ENCODE assay signal across 20 cellular contexts in genomic region chr1:174051956-174052355, GRCh38. TPM values are rescaled to one million over a fixed set of nuclear protein-coding genes. Genes with fewer than 3 reads are reported as not detected.
DNase-seq lines count a peak whose midpoint lies in the region; ATAC-seq, FAIRE-seq and TF ChIP-seq lines count a peak whose summit lies in the region.
"Had no signal": no experiment of that assay in that cellular context is flagged by ENCODE, and none has a peak within 500 bp of the region (broad histone marks: within the 10 kb centered on the region; RNA-seq: fewer than 3 reads in every experiment).

No MANE protein-coding gene starts in this region.

- no peak overlapping the region for H3K4me3 ChIP-seq in H1 (ENCODE audit: extremely low read depth in 1 of 4, insufficient read depth in 2 of 4, low read depth in 3 of 4, low read length in 4 of 4)
- H3K4me3 ChIP-seq: ascending aorta, right lobe of liver had no signal

- peak overlapping the region; percentile 99 for H2AFZ ChIP-seq in H1 (ENCODE audit: low read length)

- no peak overlapping the region for H3K56ac ChIP-seq in H1 (replicated peaks; ENCODE audit: insufficient read length, low read depth, low read length)

- no peak overlapping the region for H3K9ac ChIP-seq in H1 (replicated peaks in 1 of 4; ENCODE audit: extremely low read depth in 1 of 4, low read depth in 3 of 4, low read length in 3 of 4)

- no peaks in the 10 kb centered on the region for H3K36me3 Mint-ChIP-seq in activated T-cell treated with anti-CD3 and anti-CD28 coated beads, Interleukin-2, amount 50 U/mL, for 4 hours (ENCODE audit: insufficient read depth)
- H3K36me3 Mint-ChIP-seq: CD8-positive, alpha-beta T cell had no signal

- no peak overlapping the region for H3K4me3 Mint-ChIP-seq in activated T-cell treated with anti-CD3 and anti-CD28 coated beads, Interleukin-2, amount 50 U/mL, for 4 hours
- H3K4me3 Mint-ChIP-seq: activated CD4-positive, alpha-beta T cell treated with anti-CD3 and anti-CD28 coated beads for 36 hours; activated T-cell treated with anti-CD3 and anti-CD28 coated beads, Interleukin-2, amount 50 U/mL, for 24 hours; CD8-positive, alpha-beta T cell; IgD-negative memory B cell; T-helper 1 cell treated with Interleukin-12 subunit alpha and Interleukin-12 subunit beta and Interleukin-4 antibody, amounts not matched to agents 30 μg/mL and 1 μg/mL, for 36 hours had no signal

- H3K14ac ChIP-seq in H1 (ENCODE audit: insufficient read length): no peak overlapping the region

- no peak for TF ChIP-seq RAD21 in H1 (IDR thresholded peaks at IDR 0.05 in 1 of 2, conservative IDR thresholded peaks at IDR 0.05 in 1 of 2; ENCODE audit: low read depth in 2 of 2, low read length in 2 of 2)

- no peaks in the 10 kb centered on the region for H3K23me2 ChIP-seq in H1 (ENCODE audit: low read depth, low read length)

- H4K8ac ChIP-seq in H1 (ENCODE audit: extremely low read depth, insufficient read depth, low read length): no peak overlapping the region

- TF ChIP-seq CTCF in H1 (IDR thresholded peaks at IDR 0.05; ENCODE audit: control extremely low read depth in 1 of 3, insufficient read depth in 1 of 3, low read depth in 1 of 3, low read length in 3 of 3): no peak

- no peak overlapping the region for H3K18ac ChIP-seq in H1 (ENCODE audit: extremely low read depth, low read length)

- H2AK5ac ChIP-seq in H1 (ENCODE audit: low read depth, low read length): no peak overlapping the region

- H3K27me3 Mint-ChIP-seq in activated T-cell treated with anti-CD3 and anti-CD28 coated beads, Interleukin-2, amount 50 U/mL, for 4 hours (ENCODE audit: low read depth): peaks cover 2% of the 10 kb centered on the region
- H3K27me3 Mint-ChIP-seq: activated CD4-positive, alpha-beta T cell treated with anti-CD3 and anti-CD28 coated beads for 36 hours; activated T-cell treated with anti-CD3 and anti-CD28 coated beads, Interleukin-2, amount 50 U/mL, for 24 hours had no signal

- H4K20me1 ChIP-seq in H1 (replicated peaks in 1 of 2; ENCODE audit: control insufficient read depth in 1 of 2, insufficient read depth in 2 of 2, low read length in 2 of 2): no peaks in the 10 kb centered on the region

- no peak for TF ChIP-seq EP300 in H1 (IDR thresholded peaks at IDR 0.05; ENCODE audit: borderline replicate concordance in 1 of 2, low read depth in 2 of 2, low read length in 2 of 2)

- no peak overlapping the region for H2BK15ac ChIP-seq in H1 (ENCODE audit: low read length)

- no peak overlapping the region for H2BK5ac ChIP-seq in H1 (ENCODE audit: low read depth, low read length)

- POLR2A ChIA-PET in H1 (lab: Charles Lee; ENCODE audit: partially characterized antibody): no interaction called here

- H3K27me3 ChIP-seq in H1 (replicated peaks in 1 of 4; ENCODE audit: control insufficient read depth in 3 of 4, extremely low read depth in 1 of 4, insufficient read depth in 3 of 4, low read length in 3 of 4): no peaks in the 10 kb centered on the region
- H3K27me3 ChIP-seq: ascending aorta, right lobe of liver had no signal

- DNase-seq in NCI-H2227 treated with DMSO at 0.1 percent for 48 hours (lab: John Stamatoyannopoulos, UW) (peak; percentile 16), H1 (ENCODE audit: low read depth in 1 of 2, low spot score in 2 of 2) (no peak), inferior parietal cortex (ENCODE audit: extremely low spot score) (peak; percentile 82), stromal cell of bone marrow (ENCODE audit: low read depth) (peak; percentile 28), DMS79 treated with DMSO at 0.1 percent for 48 hours (lab: John Stamatoyannopoulos, UW) (no peak)
- DNase-seq in activated T-cell treated with anti-CD3 and anti-CD28 coated beads, Interleukin-2, amount 50 U/mL, for 4 hours: no peak
- DNase-seq in activated effector memory CD4-positive, alpha-beta T cell treated with anti-CD3 and anti-CD28 coated beads, Interleukin-2, amount 50 U/mL, for 16 hours: no peak
- DNase-seq: activated CD4-positive, alpha-beta T cell treated with anti-CD3 and anti-CD28 coated beads for 36 hours; activated T-cell treated with anti-CD3 and anti-CD28 coated beads, Interleukin-2, amount 50 U/mL, for 24 hours; CD8-positive, alpha-beta T cell; effector CD4-positive, alpha-beta T cell; kidney glomerular epithelial cell; NCI-H1436; NCI-H524; right lobe of liver; stimulated activated naive CD4-positive, alpha-beta T cell had no signal

- H4K5ac ChIP-seq in H1 (ENCODE audit: insufficient read length, low read depth, low read length): no peak overlapping the region

- no peak overlapping the region for H4K91ac ChIP-seq in H1 (replicated peaks; ENCODE audit: insufficient read length, low read length)

- ATAC-seq in activated T-cell treated with anti-CD3 and anti-CD28 coated beads, Interleukin-2, amount 50 U/mL, for 4 hours: no peak
- ATAC-seq: activated CD4-positive, alpha-beta T cell treated with anti-CD3 and anti-CD28 coated beads for 36 hours; CD8-positive, alpha-beta T cell; right lobe of liver had no signal

- no peak overlapping the region for H2BK20ac ChIP-seq in H1 (ENCODE audit: low read length)

- H3K9me3 Mint-ChIP-seq in activated T-cell treated with anti-CD3 and anti-CD28 coated beads, Interleukin-2, amount 50 U/mL, for 4 hours: no peaks in the 10 kb centered on the region
- H3K9me3 Mint-ChIP-seq: activated T-cell treated with anti-CD3 and anti-CD28 coated beads, Interleukin-2, amount 50 U/mL, for 24 hours; CD8-positive, alpha-beta T cell; IgD-negative memory B cell; T-helper 1 cell treated with Interleukin-12 subunit alpha and Interleukin-12 subunit beta and Interleukin-4 antibody, amounts not matched to agents 30 μg/mL and 1 μg/mL, for 36 hours had no signal

- no peak overlapping the region for H3K4me2 ChIP-seq in H1 (ENCODE audit: insufficient read depth in 1 of 2, low read depth in 2 of 2, low read length in 2 of 2)

- no peaks in the 10 kb centered on the region for H3K4me1 Mint-ChIP-seq in activated T-cell treated with anti-CD3 and anti-CD28 coated beads, Interleukin-2, amount 50 U/mL, for 4 hours (ENCODE audit: low read depth)
- H3K4me1 Mint-ChIP-seq: activated CD4-positive, alpha-beta T cell treated with anti-CD3 and anti-CD28 coated beads for 36 hours had no signal

- peaks cover 0 to 5% of the 10 kb centered on the region in 2 experiments; a peak in 1 of 4 replicates for H3K9me3 ChIP-seq in H1 (ENCODE audit: insufficient read depth in 2 of 2, low read depth in 1 of 2, low read length in 1 of 2)
- H3K9me3 ChIP-seq: ascending aorta, right lobe of liver had no signal

- no peak overlapping the region for H2BK12ac ChIP-seq in H1 (ENCODE audit: low read depth, low read length)

- CTCF ChIA-PET in H1 (lab: Charles Lee; ENCODE audit: partially characterized antibody): interaction anchor here (0.7 to 1.6 kb wide), 2 partner anchors 10 to 12 kb away, joined by 3 read pairs; no protein-coding TSS in a partner anchor

- no peaks in the 10 kb centered on the region for H3K79me1 ChIP-seq in H1 (ENCODE audit: low read depth, low read length)

- WGBS in H1 (ENCODE audit: extremely low coverage in 1 of 2, insufficient coverage in 1 of 2, insufficient read length in 1 of 2, insufficient replicate concordance in 2 of 2, low coverage in 1 of 2, low lambda C conversion rate in 2 of 2, missing lambda C conversion rate in 1 of 2), 2 experiments: 85% methylated on average over 6 of the region's 6 CpGs; no CpG with 5 or more reads in 1 of the 2 experiments

- no peak overlapping the region for H3K27ac ChIP-seq in H1 (ENCODE audit: low read depth, low read length)
- H3K27ac ChIP-seq: ascending aorta, right lobe of liver had no signal

- H3K79me2 ChIP-seq in H1 (ENCODE audit: control insufficient read depth in 1 of 2, insufficient read depth in 2 of 2, low read length in 2 of 2): no peaks in the 10 kb centered on the region

- H3K36me3 ChIP-seq in H1 (ENCODE audit: control insufficient read depth in 2 of 4, insufficient read depth in 4 of 4, low read length in 3 of 4): no peaks in the 10 kb centered on the region
- H3K36me3 ChIP-seq: ascending aorta, right lobe of liver had no signal

- H3K4ac ChIP-seq in H1 (replicated peaks; ENCODE audit: insufficient read length, low read depth, low read length): no peak overlapping the region

- H3K23ac ChIP-seq in H1 (ENCODE audit: insufficient read length): no peak overlapping the region

- FAIRE-seq in H1 (lab: Jason Lieb, UNC): no peak
- FAIRE-seq: G401.6 had no signal

- TF ChIP-seq POLR2A in H1 (IDR thresholded peaks at IDR 0.05; ENCODE audit: control extremely low read depth in 1 of 2, low read depth in 2 of 2, low read length in 2 of 2): no peak

- H2BK120ac ChIP-seq in H1 (replicated peaks; ENCODE audit: low read depth, low read length): no peak overlapping the region

- H3K4me1 ChIP-seq in H1 (replicated peaks in 1 of 4; ENCODE audit: control insufficient read depth in 3 of 4, insufficient read depth in 4 of 4, low read length in 3 of 4): no peaks in the 10 kb centered on the region
- H3K4me1 ChIP-seq: ascending aorta, right lobe of liver had no signal

TF ChIP-seq in H1, 55 proteins besides CTCF, POLR2A, EP300 and RAD21 (continues in another document):
- TF ChIP-seq CEBPB (IDR thresholded peaks at IDR 0.05; ENCODE audit: low read depth, low read length) (no peak), TEAD4 (IDR thresholded peaks at IDR 0.05; ENCODE audit: low read depth, low read length) (no peak), RNF2 (IDR thresholded peaks at IDR 0.05; ENCODE audit: borderline replicate concordance, low read depth, low read length, missing control alignments, poor library complexity, severe bottlenecking) (no peak), ZNF274 (IDR thresholded peaks at IDR 0.05; ENCODE audit: borderline replicate concordance, extremely low read depth, low read length) (no peak), ASH2L (IDR thresholded peaks at IDR 0.05; ENCODE audit: low read length) (no peak), KDM5A (IDR thresholded peaks at IDR 0.05; ENCODE audit: low read length) (no peak), JUND (IDR thresholded peaks at IDR 0.05; ENCODE audit: low read length) (no peak), SP4 (IDR thresholded peaks at IDR 0.05; ENCODE audit: low read length) (no peak), SIX5 (IDR thresholded peaks at IDR 0.05; ENCODE audit: low read depth, low read length) (no peak), CTBP2 (IDR thresholded peaks at IDR 0.05; ENCODE audit: borderline replicate concordance, insufficient read depth, insufficient read length, low read length) (no peak)

RNA-seq across cellular contexts. Expression of gene RC3H1, which starts 29.8 kb away (rescaled TPM):
- total RNA-seq in H1 (2021; fragmentation: NEBNext Ultra II Directional; extraction: Animal tissue kit (Norgen Biotek cat#: 25700)): 29.5 and 32.2 TPM in 2 replicates
- 5.1 and 7.4 TPM in 2 replicates for polyA plus RNA-seq in H1 (2011; rRNA removed)
- polyA plus RNA-seq in H1 (2011; cell fraction: cytosol; rRNA removed): 5.1 TPM
- polyA plus RNA-seq in H1 (2011; cell fraction: nucleus; rRNA removed): 6.6 TPM
- 3.3 to 6.7 TPM (median 4.5 TPM) in 4 replicates for polyA plus RNA-seq in H1 (2012, experiment 1 of 2)
- polyA plus RNA-seq in H1 (2012, experiment 2 of 2): 0.26 TPM
- 8.6 TPM for polyA plus RNA-seq in H1 (2013, experiment 1 of 2)
- 7.9 TPM for polyA plus RNA-seq in H1 (2013, experiment 2 of 2)
- polyA minus RNA-seq in H1 (2011; rRNA and poly(A)+ RNA removed): 81.3 and 87.6 TPM in 2 replicates
- polyA minus RNA-seq in H1 (2011; cell fraction: cytosol; rRNA and poly(A)+ RNA removed): 33.0 TPM
- polyA minus RNA-seq in H1 (2011; cell fraction: nucleus; rRNA and poly(A)+ RNA removed): 47.3 TPM
- total RNA-seq in activated T-cell treated with anti-CD3 and anti-CD28 coated beads, Interleukin-2, amount 50 U/mL, for 4 hours: 10 to 100 TPM; 37.1 to 40.3 (median 39.7) TPM

Comparison
In these comparisons a context has a peak if more than half of its experiments do, and no peak if none do; other contexts are left out.
1. DNase-seq: peak in NCI-H2227 treated with DMSO at 0.1 percent for 48 hours (single experiment), inferior parietal cortex (single experiment) and stromal cell of bone marrow (single experiment); none in H1 (0 of 2), DMS79 treated with DMSO at 0.1 percent for 48 hours (single experiment), activated T-cell treated with anti-CD3 and anti-CD28 coated beads, Interleukin-2, amount 50 U/mL, for 4 hours (single experiment) and activated effector memory CD4-positive, alpha-beta T cell treated with anti-CD3 and anti-CD28 coated beads, Interleukin-2, amount 50 U/mL, for 16 hours (single experiment).